ENCODE assay signal across 8 cellular contexts in genomic region chrX:148500428-148501120, GRCh38. TPM values are rescaled to one million over a fixed set of nuclear protein-coding genes. Genes with fewer than 3 reads are reported as not detected.
DNase-seq lines count a peak whose midpoint lies in the region; ATAC-seq and FAIRE-seq lines count a peak whose summit lies in the region.

TSS of gene AFF2 (plus strand) at chrX:148500617. CDS start at chrX:148501098, 481 bp downstream.

- peak within 1 kb of the TSS; percentile 18 for H3K27ac Mint-ChIP-seq in activated T-helper 1 cell treated with anti-CD3 and anti-CD28 coated beads, Interleukin-12 subunit alpha, Interleukin-12 subunit beta, Interleukin-2, Interleukin-4 antibody, amounts not matched to agents 30 ng/mL and 10 ng/mL and 1 ng/mL, durations not matched to agents 14 hours and 24 hours and 36 hours

- H3F3A ChIP-seq in GM23248 (ENCODE audit: insufficient read depth) = no peaks in the 10 kb centered on the region

- H3K9me3 Mint-ChIP-seq in activated T-helper 1 cell treated with anti-CD3 and anti-CD28 coated beads, Interleukin-12 subunit alpha, Interleukin-12 subunit beta, Interleukin-2, Interleukin-4 antibody, amounts not matched to agents 30 ng/mL and 10 ng/mL and 1 ng/mL, durations not matched to agents 14 hours and 24 hours and 36 hours = no peaks in the 10 kb centered on the region

- WGBS in GM23248 (ENCODE audit: low coverage in 1 of 2, low lambda C conversion rate in 2 of 2, missing lambda C conversion rate in 2 of 2), 2 experiments = 0 to 1% methylated on average over 2 to 24 of the region's 98 CpGs

- H3K4me2 ChIP-seq in GM23248 (ENCODE audit: unreplicated experiment) = peak within 1 kb of the TSS; percentile 73

- H3K27me3 ChIP-seq in GM23248 (replicated peaks; ENCODE audit: insufficient read depth) = peaks cover 5% of the 10 kb centered on the region; the same call in 1 of the 2 replicates

- peaks cover 13% of the 10 kb centered on the region for H3K27me3 Mint-ChIP-seq in activated T-helper 1 cell treated with anti-CD3 and anti-CD28 coated beads, Interleukin-12 subunit alpha, Interleukin-12 subunit beta, Interleukin-2, Interleukin-4 antibody, amounts not matched to agents 30 ng/mL and 10 ng/mL and 1 ng/mL, durations not matched to agents 14 hours and 24 hours and 36 hours (ENCODE audit: insufficient read depth)

- H3K9me3 ChIP-seq in GM23248 (ENCODE audit: low read depth) = no peaks in the 10 kb centered on the region

- DNase-seq in CD1c-positive myeloid dendritic cell (ENCODE audit: extremely low spot score) (peak; percentile 37), GM23248 (peak; percentile 63), NCI-H82 treated with DMSO at 0.1 percent for 48 hours (lab: John Stamatoyannopoulos, UW; ENCODE audit: unreplicated experiment) (peak; percentile 15), germinal center (ENCODE audit: low spot score) (peak; percentile 52), posterior cingulate gyrus (peak in 8 of 10 donors; percentile 13 to 85 (median 27)), GM19239 (ENCODE audit: insufficient read length, low spot score) (no peak)
- no peak for DNase-seq in activated T-helper 1 cell treated with anti-CD3 and anti-CD28 coated beads, Interleukin-12 subunit alpha, Interleukin-12 subunit beta, Interleukin-2, Interleukin-4 antibody, amounts not matched to agents 30 ng/mL and 10 ng/mL and 1 ng/mL, durations not matched to agents 14 hours and 24 hours and 36 hours (ENCODE audit: low spot score)

- H3K4me1 Mint-ChIP-seq in activated T-helper 1 cell treated with anti-CD3 and anti-CD28 coated beads, Interleukin-12 subunit alpha, Interleukin-12 subunit beta, Interleukin-2, Interleukin-4 antibody, amounts not matched to agents 30 ng/mL and 10 ng/mL and 1 ng/mL, durations not matched to agents 14 hours and 24 hours and 36 hours (ENCODE audit: low read depth) = peaks cover 15% of the 10 kb centered on the region

- no peaks in the 10 kb centered on the region for H3K9me2 ChIP-seq in GM23248 (ENCODE audit: insufficient read depth)

- no peak within 1 kb of the TSS for H3K27ac ChIP-seq in GM23248

- H4K20me1 ChIP-seq in GM23248 (ENCODE audit: insufficient read depth) = no peaks in the 10 kb centered on the region

- ATAC-seq in GM19467 (IDR thresholded peaks at IDR 0.05; ENCODE audit: unreplicated experiment) = no peak

- no peaks in the 10 kb centered on the region for H3K36me3 ChIP-seq in GM23248 (ENCODE audit: low read depth)

- H3K36me3 Mint-ChIP-seq in activated T-helper 1 cell treated with anti-CD3 and anti-CD28 coated beads, Interleukin-12 subunit alpha, Interleukin-12 subunit beta, Interleukin-2, Interleukin-4 antibody, amounts not matched to agents 30 ng/mL and 10 ng/mL and 1 ng/mL, durations not matched to agents 14 hours and 24 hours and 36 hours (ENCODE audit: low read depth) = no peaks in the 10 kb centered on the region

- no peaks in the 10 kb centered on the region for H3K79me2 ChIP-seq in GM23248 (ENCODE audit: insufficient read depth)

- H3K4me3 ChIP-seq in GM23248 = peak within 1 kb of the TSS; percentile 76

- H3K4me1 ChIP-seq in GM23248 (ENCODE audit: insufficient read depth) = no peaks in the 10 kb centered on the region

- intact Hi-C loops in activated T-helper 1 cell treated with anti-CD3 and anti-CD28 coated beads, Interleukin-12 subunit alpha, Interleukin-12 subunit beta, Interleukin-2, Interleukin-4 antibody, amounts not matched to agents 30 ng/mL and 10 ng/mL and 1 ng/mL, durations not matched to agents 14 hours and 24 hours and 36 hours (cut with micrococcal nuclease) = loop anchor here (2.0 kb wide), 2 partner anchors 120 to 588 kb away; no protein-coding TSS in a partner anchor
- intact Hi-C loops in posterior cingulate gyrus (cut with DNase I) = no loop called here

- peak within 1 kb of the TSS; percentile 85 for H3K4me3 Mint-ChIP-seq in activated T-helper 1 cell treated with anti-CD3 and anti-CD28 coated beads, Interleukin-12 subunit alpha, Interleukin-12 subunit beta, Interleukin-2, Interleukin-4 antibody, amounts not matched to agents 30 ng/mL and 10 ng/mL and 1 ng/mL, durations not matched to agents 14 hours and 24 hours and 36 hours

- no peak for FAIRE-seq in GM19239 (lab: Jason Lieb, UNC)

- peak within 1 kb of the TSS; percentile 83 for H2AFZ ChIP-seq in GM23248

- H3K9ac ChIP-seq in GM23248 = 0 out of 2 replicates have a peak within 1 kb of the TSS, but pooled peaks have one; percentile 25

- in situ Hi-C loops in GM23248 (cut with MboI) = no loop called here

RNA-seq across cellular contexts. Expression of gene AFF2, which starts in this region (rescaled TPM):
- 0.54 and 1.1 TPM in 2 replicates for total RNA-seq in GM23248 (2014; rRNA removed; shearing (Covaris generic))
- polyA plus RNA-seq in GM23248 (2016; fragmentation: Nextera tagmentation; extraction: Ambion mirVana) = 0.06 and 0.31 TPM in 2 replicates
- total RNA-seq in activated T-helper 1 cell treated with anti-CD3 and anti-CD28 coated beads, Interleukin-12 subunit alpha, Interleukin-12 subunit beta, Interleukin-2, Interleukin-4 antibody, amounts not matched to agents 30 ng/mL and 10 ng/mL and 1 ng/mL, durations not matched to agents 14 hours and 24 hours and 36 hours = 1.5 and 1.8 TPM in 2 replicates

Comparison
In these comparisons a context has a peak if more than half of its experiments do, and no peak if none do; other contexts are left out.
1. DNase-seq: peak in CD1c-positive myeloid dendritic cell (single experiment), GM23248 (single experiment), NCI-H82 treated with DMSO at 0.1 percent for 48 hours (single experiment), germinal center (single experiment) and posterior cingulate gyrus (8 of 10); none in activated T-helper 1 cell treated with anti-CD3 and anti-CD28 coated beads, Interleukin-12 subunit alpha, Interleukin-12 subunit beta, Interleukin-2, Interleukin-4 antibody, amounts not matched to agents 30 ng/mL and 10 ng/mL and 1 ng/mL, durations not matched to agents 14 hours and 24 hours and 36 hours (single experiment) and GM19239 (single experiment).